1 cellular context compared by ENCODE assay signal in the genomic region with DNA sequence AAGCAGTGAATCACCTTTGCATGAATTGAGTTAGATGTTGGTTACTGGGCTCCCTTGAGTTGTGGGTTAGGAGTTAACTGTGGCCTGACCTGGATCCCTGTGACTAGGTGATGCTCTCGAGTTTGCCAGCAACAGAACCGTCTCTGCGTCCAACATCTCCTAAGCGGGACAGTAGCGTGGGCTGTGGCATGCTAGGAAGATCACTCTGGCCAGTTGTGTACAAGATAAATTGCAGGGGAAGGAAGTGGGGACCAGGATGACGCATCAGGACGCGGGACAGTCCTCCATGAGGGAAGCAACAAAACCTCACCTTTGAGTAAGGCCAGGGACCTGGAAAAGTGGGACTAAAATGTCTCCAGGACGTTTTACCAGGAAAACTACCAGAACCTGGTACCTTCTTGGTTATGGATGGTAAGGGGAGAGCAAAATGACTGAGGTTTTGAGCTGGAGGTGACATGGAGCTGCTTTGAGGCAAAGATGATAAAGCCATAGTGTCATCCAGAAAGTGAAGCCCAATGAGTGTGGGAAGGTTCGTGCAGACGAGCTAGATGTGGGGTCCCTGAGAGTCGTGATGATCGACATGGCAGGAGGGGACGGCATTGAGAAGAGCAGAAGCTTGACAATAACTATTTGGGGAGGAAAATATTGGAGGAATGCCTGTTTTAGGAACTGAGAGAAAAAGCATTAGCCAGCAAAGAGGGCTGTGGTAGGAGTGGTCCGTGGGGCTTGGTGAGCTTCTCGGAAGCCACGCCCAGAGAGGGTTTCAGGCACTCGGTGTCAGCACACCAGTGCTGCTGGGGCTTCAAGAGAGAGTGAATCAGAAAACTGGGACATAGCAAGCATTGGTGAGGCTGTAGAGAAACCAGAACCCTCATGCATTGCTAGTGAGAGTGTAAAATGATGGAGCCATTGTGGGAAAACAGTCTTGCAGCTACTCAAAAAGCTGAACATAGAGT.
TF ChIP-seq lines count a peak whose summit lies in the region.

No MANE protein-coding gene starts in this region.

TF ChIP-seq in IMR-90, 13 proteins besides CTCF, POLR2A, EP300 and RAD21:
- TF ChIP-seq SMC3 (IDR thresholded peaks at IDR 0.05; ENCODE audit: low read depth, low read length) (no peak), RFX5 (IDR thresholded peaks at IDR 0.05; ENCODE audit: low read depth, low read length) (no peak), FOS (IDR thresholded peaks at IDR 0.05; ENCODE audit: low read depth, low read length) (no peak), CEBPB (IDR thresholded peaks at IDR 0.05; ENCODE audit: low read depth, low read length) (no peak), MXI1 (IDR thresholded peaks at IDR 0.05; ENCODE audit: borderline replicate concordance, low read depth, low read length) (no peak), NFE2L2 (IDR thresholded peaks at IDR 0.05; ENCODE audit: low read depth, low read length) (no peak), USF2 (IDR thresholded peaks at IDR 0.05; ENCODE audit: low read depth, low read length) (no peak)
TF ChIP-seq in IMR-90: peak in this region for 0.
